ENCODE assay signal across 34 cellular contexts in genomic region chr3:121505256-121505655, GRCh38.
"Had no signal": no experiment of that assay in that cellular context is flagged by ENCODE, and none has a peak within 500 bp of the region (broad histone marks: within the 10 kb centered on the region; RNA-seq: fewer than 3 reads in every experiment).

No MANE protein-coding gene starts in this region.

- DNase-seq: activated B cell treated with CpG ODN at 0.5 μM for 24 hours; activated CD4-positive, alpha-beta memory T cell treated with anti-CD3 and anti-CD28 coated beads for 36 hours; activated CD4-positive, alpha-beta T cell treated with anti-CD3 and anti-CD28 coated beads for 4 hours; activated CD4-positive, alpha-beta T cell treated with anti-CD3 and anti-CD28 coated beads, Interleukin-2, amount 50 U/mL, for 1 hour; activated CD4-positive, CD25-positive, alpha-beta regulatory T cell treated with anti-CD3 and anti-CD28 coated beads, Interleukin-2, amount 50 U/mL, for 72 hours; activated CD8-positive, alpha-beta memory T cell treated with anti-CD3 and anti-CD28 coated beads, Interleukin-2, amount 50 U/mL, for 4 hours; activated gamma-delta T cell treated with Interleukin-2 at 50 U/mL for 16 hours; activated naive CD4-positive, alpha-beta T cell treated with anti-CD3 and anti-CD28 coated beads for 36 hours; activated naive CD8-positive, alpha-beta T cell treated with anti-CD3 and anti-CD28 coated beads for 36 hours; activated T-cell treated with anti-CD3 and anti-CD28 coated beads for 4 hours; activated T-cell treated with anti-CD3 and anti-CD28 coated beads, Interleukin-2, amount 50 U/mL, for 4 hours; amniotic stem cell; aorta; brain microvascular endothelial cell; central memory CD4-positive, alpha-beta T cell; MG63; NCI-H1092; NCI-H1436 treated with DMSO at 0.1 percent for 48 hours; NCI-H1694 treated with DMSO at 0.1 percent for 48 hours; NCI-H2029 treated with DMSO at 0.1 percent for 48 hours; NCI-H2107; NCI-H2171; NCI-H510A; NCI-H526; NCI-H748 treated with DMSO at 0.1 percent for 48 hours; NK-92 treated with Interleukin-12 subunit alpha and Interleukin-12 subunit beta, amount 100 ng/mL, for 24 hours; PC-3; Right ventricle myocardium superior; SK-N-SH had no signal

- H3K36me3 ChIP-seq: brain microvascular endothelial cell had no signal

- H3K4me1 ChIP-seq: SJSA1 had no signal

- H3K4me3 Mint-ChIP-seq: activated B cell treated with CpG ODN at 0.5 μM for 24 hours; activated CD4-positive, alpha-beta memory T cell treated with anti-CD3 and anti-CD28 coated beads for 36 hours; activated naive CD4-positive, alpha-beta T cell treated with anti-CD3 and anti-CD28 coated beads for 36 hours; activated naive CD8-positive, alpha-beta T cell treated with anti-CD3 and anti-CD28 coated beads for 36 hours; activated T-cell treated with anti-CD3 and anti-CD28 coated beads, Interleukin-2, amount 50 U/mL, for 4 hours; activated T-helper 1 cell treated with anti-CD3 and anti-CD28 coated beads, Interleukin-12 subunit alpha, Interleukin-12 subunit beta, Interleukin-2, Interleukin-4 antibody, amounts not matched to agents 30 ng/mL and 10 ng/mL and 1 ng/mL, durations not matched to agents 14 hours and 24 hours and 36 hours; T-helper 1 cell treated with Interleukin-12 subunit alpha and Interleukin-12 subunit beta and Interleukin-4 antibody, amounts not matched to agents 30 μg/mL and 1 μg/mL, for 36 hours; T-helper 2 cell treated with Interferon-gamma antibody and Interleukin-4, amounts not matched to agents 5 μg/mL and 100 μg/mL, for 36 hours had no signal

- H3K9me3 ChIP-seq: MG63, SJSA1, SK-N-SH had no signal

- H3K9me3 Mint-ChIP-seq: activated B cell treated with CpG ODN at 0.5 μM for 24 hours; activated CD4-positive, alpha-beta memory T cell treated with anti-CD3 and anti-CD28 coated beads for 36 hours; activated naive CD4-positive, alpha-beta T cell treated with anti-CD3 and anti-CD28 coated beads for 36 hours; activated naive CD8-positive, alpha-beta T cell treated with anti-CD3 and anti-CD28 coated beads for 36 hours; activated T-cell treated with anti-CD3 and anti-CD28 coated beads, Interleukin-2, amount 50 U/mL, for 4 hours; activated T-helper 1 cell treated with anti-CD3 and anti-CD28 coated beads, Interleukin-12 subunit alpha, Interleukin-12 subunit beta, Interleukin-2, Interleukin-4 antibody, amounts not matched to agents 30 ng/mL and 10 ng/mL and 1 ng/mL, durations not matched to agents 14 hours and 24 hours and 36 hours; T-helper 1 cell treated with Interleukin-12 subunit alpha and Interleukin-12 subunit beta and Interleukin-4 antibody, amounts not matched to agents 30 μg/mL and 1 μg/mL, for 36 hours; T-helper 2 cell treated with Interferon-gamma antibody and Interleukin-4, amounts not matched to agents 5 μg/mL and 100 μg/mL, for 36 hours had no signal

- H3K4me2 ChIP-seq: SK-N-SH had no signal

- H3K27ac Mint-ChIP-seq: activated B cell treated with CpG ODN at 0.5 μM for 24 hours; activated CD4-positive, alpha-beta memory T cell treated with anti-CD3 and anti-CD28 coated beads for 36 hours; activated naive CD4-positive, alpha-beta T cell treated with anti-CD3 and anti-CD28 coated beads for 36 hours; activated naive CD8-positive, alpha-beta T cell treated with anti-CD3 and anti-CD28 coated beads for 36 hours; activated T-helper 1 cell treated with anti-CD3 and anti-CD28 coated beads, Interleukin-12 subunit alpha, Interleukin-12 subunit beta, Interleukin-2, Interleukin-4 antibody, amounts not matched to agents 30 ng/mL and 10 ng/mL and 1 ng/mL, durations not matched to agents 14 hours and 24 hours and 36 hours; T-helper 1 cell treated with Interleukin-12 subunit alpha and Interleukin-12 subunit beta and Interleukin-4 antibody, amounts not matched to agents 30 μg/mL and 1 μg/mL, for 36 hours; T-helper 2 cell treated with Interferon-gamma antibody and Interleukin-4, amounts not matched to agents 5 μg/mL and 100 μg/mL, for 36 hours had no signal

- H3K27me3 Mint-ChIP-seq: activated B cell treated with CpG ODN at 0.5 μM for 24 hours; activated CD4-positive, alpha-beta memory T cell treated with anti-CD3 and anti-CD28 coated beads for 36 hours; activated naive CD8-positive, alpha-beta T cell treated with anti-CD3 and anti-CD28 coated beads for 36 hours had no signal

- H3K9me2 ChIP-seq: SK-N-SH had no signal

- ATAC-seq: activated T-cell treated with anti-CD3 and anti-CD28 coated beads, Interleukin-2, amount 50 U/mL, for 4 hours; K562; PC-3 had no signal

- H3K9ac ChIP-seq: SK-N-SH had no signal

- H3K27me3 ChIP-seq: brain microvascular endothelial cell, MG63, SJSA1 had no signal

- H3K4me1 Mint-ChIP-seq: activated B cell treated with CpG ODN at 0.5 μM for 24 hours; activated naive CD8-positive, alpha-beta T cell treated with anti-CD3 and anti-CD28 coated beads for 36 hours had no signal

- H3K4me3 ChIP-seq: K562, MG63, SJSA1 had no signal

- H3K27ac ChIP-seq: brain microvascular endothelial cell, SJSA1 had no signal
